Comparison of ENCODE assay signal across 9 cellular contexts in genomic region chr19:7682175-7682855, GRCh38. TPM values are rescaled to one million over a fixed set of nuclear protein-coding genes. Genes with fewer than 3 reads are reported as not detected.
A peak's percentile ranks its signal among the peaks of the same experiment; 100 is the strongest.
DNase-seq lines count a peak whose midpoint lies in the region; ATAC-seq and TF ChIP-seq lines count a peak whose summit lies in the region.
"Had no signal": no experiment of that assay in that cellular context is flagged by ENCODE, and none has a peak within 500 bp of the region (broad histone marks: within the 10 kb centered on the region; RNA-seq: fewer than 3 reads in every experiment).

No MANE protein-coding gene starts in this region.

- H3K27me3 ChIP-seq in dorsolateral prefrontal cortex = peaks cover 0 to 6% (median 0%) of the 10 kb centered on the region in 45 donors

- peaks cover 15% of the 10 kb centered on the region for H3K4me1 Mint-ChIP-seq in neural crest cell

- H3K9me3 Mint-ChIP-seq in neural crest cell = no peaks in the 10 kb centered on the region

- H3K4me3 Mint-ChIP-seq in neural crest cell = peak overlapping the region; percentile 87

- TF ChIP-seq CTCF in C4-2B (conservative IDR thresholded peaks at IDR 0.05) = no peak
- TF ChIP-seq CTCF in LNCaP clone FGC (IDR thresholded peaks at IDR 0.05; ENCODE audit: control insufficient read depth, extremely low read depth, insufficient read depth) = no peak
- peak in 27 of 56 donors; percentile 5 to 62 (median 41) for TF ChIP-seq CTCF in dorsolateral prefrontal cortex (IDR thresholded peaks at IDR 0.05 in 54 of 56, conservative IDR thresholded peaks at IDR 0.05 in 2 of 56; ENCODE audit: low read depth in 1 of 56, partially characterized antibody in 56 of 56)
- no peak for TF ChIP-seq CTCF in neural crest cell (conservative IDR thresholded peaks at IDR 0.05)

- H3K36me3 Mint-ChIP-seq in neural crest cell (ENCODE audit: low read depth) = no peaks in the 10 kb centered on the region

- DNase-seq in LNCaP clone FGC (ENCODE audit: low read depth) = no peak
- DNase-seq in dorsolateral prefrontal cortex = peak in 7 of 10 donors; percentile 30 to 81 (median 56)
- DNase-seq in neural crest cell (ENCODE audit: low read depth, low spot score) = no peak
- no peak for DNase-seq in AG08396 (ENCODE audit: low spot score)
- no peak for DNase-seq in T-helper 9 cell
- DNase-seq in SW480 (ENCODE audit: low spot score) = no peak

- H3K27ac ChIP-seq in C4-2B = peak overlapping the region; percentile 95; the same call in 1 of the 2 replicates
- peak overlapping the region in 47 of 59 donors; percentile 0 to 98 (median 89) for H3K27ac ChIP-seq in dorsolateral prefrontal cortex

- intact Hi-C loops in dorsolateral prefrontal cortex (cut with DNase I) = loop anchor here (5.0 to 10.0 kb wide), 5 partner anchors 120 to 580 kb away; partner anchors contain the start of genes CTXN1 (in 1 of the 2), MAP2K7 (in 1 of the 2) and SNAPC2 (in 1 of the 2)

- no peak overlapping the region for H3K27ac Mint-ChIP-seq in neural crest cell (ENCODE audit: unreplicated experiment)

- H3K4me3 ChIP-seq in LNCaP clone FGC (ENCODE audit: low read depth, low read length) = peak overlapping the region; percentile 85
- peak overlapping the region; percentile 71 to 100 (median 98) for H3K4me3 ChIP-seq in dorsolateral prefrontal cortex

- H3K27me3 Mint-ChIP-seq in neural crest cell (ENCODE audit: low read depth) = peaks cover 24% of the 10 kb centered on the region

- ATAC-seq in esophagus mucosa = no peak

RNA-seq across cellular contexts. Expression of gene TRAPPC5, which starts 1.7 kb away (rescaled TPM):
- total RNA-seq in dorsolateral prefrontal cortex (100 to 1,000 TPM in 61 of 120 experiments, 10 to 100 TPM in 59; 59.2 to 143 (median 100) TPM), neural crest cell (83.8 and 87.2 TPM in 2 replicates), esophagus mucosa (127 TPM)

RNA-seq across cellular contexts. Expression of gene MCEMP1, which starts 5.4 kb away (rescaled TPM):
- total RNA-seq in dorsolateral prefrontal cortex (1 to 10 TPM in 21 of 120 experiments, under 1 TPM in 27, not detected in 72; 0.29 to 4.7 (median 0.81) TPM), neural crest cell (not detected in 2 replicates), esophagus mucosa (0.24 TPM)
- total RNA-seq: LHCN-M2 had no signal

RNA-seq across cellular contexts. Expression of gene RETN, which starts 13.5 kb away (rescaled TPM):
- total RNA-seq in dorsolateral prefrontal cortex (1 to 10 TPM in 9 of 120 experiments, not detected in 111; 1.1 to 3.3 (median 1.7) TPM), neural crest cell (not detected in 2 replicates), esophagus mucosa (not detected)
- total RNA-seq: LHCN-M2 had no signal

RNA-seq across cellular contexts. Expression of gene FCER2, which starts 19.6 kb away (rescaled TPM):
- total RNA-seq in dorsolateral prefrontal cortex (1 to 10 TPM in 1 of 120 experiments, under 1 TPM in 13, not detected in 106; 0.29 to 1.2 (median 0.61) TPM), neural crest cell (not detected in 2 replicates), esophagus mucosa (0.20 TPM)
- total RNA-seq: LHCN-M2 had no signal

RNA-seq across cellular contexts. Expression of gene STXBP2, which starts 45.4 kb away (rescaled TPM):
- 10 to 100 TPM in 97 of 120 experiments, 1 to 10 TPM in 23; 4.3 to 32.5 (median 14.6) TPM for total RNA-seq in dorsolateral prefrontal cortex
- 4.6 and 5.2 TPM in 2 replicates for total RNA-seq in neural crest cell
- total RNA-seq in esophagus mucosa = 62.7 TPM

Comparison
In these comparisons a context has a peak if more than half of its experiments do, and no peak if none do; other contexts are left out.
1. DNase-seq: peak in dorsolateral prefrontal cortex (7 of 10); none in LNCaP clone FGC (single experiment), neural crest cell (single experiment), AG08396 (single experiment), T-helper 9 cell (single experiment) and SW480 (single experiment).